8 cellular contexts compared by ENCODE assay signal in the genomic region with DNA sequence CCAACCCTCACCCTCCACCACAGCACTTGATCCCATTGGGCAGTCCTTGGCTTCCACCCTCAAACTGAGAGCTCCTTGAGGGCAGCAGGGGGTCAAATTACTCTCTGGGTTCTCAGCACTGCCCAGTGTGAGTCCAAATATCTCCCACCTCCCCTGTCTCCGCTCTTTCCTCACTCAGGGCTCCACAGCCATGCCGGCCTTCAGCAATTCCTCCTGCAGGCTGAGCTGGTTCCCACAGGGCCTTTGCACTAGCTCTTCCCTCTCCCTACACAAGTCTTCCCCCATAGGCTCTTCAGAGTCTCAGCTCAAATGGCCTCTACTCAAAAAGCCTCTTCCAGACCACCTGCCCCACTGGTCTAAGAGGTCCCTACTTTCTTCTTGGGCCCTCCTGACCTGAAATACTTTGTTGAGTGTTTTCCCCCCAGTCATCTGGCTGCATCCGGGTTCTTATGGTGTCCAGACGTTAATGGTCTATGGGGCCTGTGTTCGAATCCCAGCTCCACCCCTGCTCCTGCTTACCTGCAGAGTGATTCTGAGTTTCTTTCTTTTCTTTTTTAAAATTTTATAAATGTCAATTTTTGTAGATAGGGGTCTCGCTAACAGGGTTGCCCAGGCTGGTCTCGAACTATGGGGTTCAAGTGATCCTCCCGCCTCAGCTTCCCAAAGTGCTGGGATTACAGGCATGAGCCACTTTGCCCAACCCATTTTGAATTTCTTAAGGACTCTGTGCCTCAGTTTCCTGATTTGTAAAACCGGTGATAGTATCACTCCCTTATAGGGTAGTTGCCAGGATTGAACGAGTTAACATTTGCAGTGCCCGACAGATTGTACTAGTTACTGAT. TPM values are rescaled to one million over a fixed set of nuclear protein-coding genes. Genes with fewer than 3 reads are reported as not detected.
DNase-seq lines count a peak whose midpoint lies in the region; ATAC-seq and TF ChIP-seq lines count a peak whose summit lies in the region.

No MANE protein-coding gene starts in this region.

- H3K27ac Mint-ChIP-seq in chondrocyte (ENCODE audit: unreplicated experiment) = no peak overlapping the region

- H3K9me3 Mint-ChIP-seq in chondrocyte (ENCODE audit: low read depth) = peaks cover 3% of the 10 kb centered on the region

- 70% methylated on average over 11 of the region's 11 CpGs for WGBS in heart right ventricle, 2 donors

- H3K9me3 ChIP-seq in heart right ventricle = peaks cover 0 to 12% (median 0%) of the 10 kb centered on the region in 11 donors
- H3K9me3 ChIP-seq in muscle layer of colon (ENCODE audit: low read length) = no peaks in the 10 kb centered on the region

- TF ChIP-seq CTCF in heart right ventricle (IDR thresholded peaks at IDR 0.05) = no peak
- no peak for TF ChIP-seq CTCF in chondrocyte (IDR thresholded peaks at IDR 0.05)

- H3K4me3 ChIP-seq in heart right ventricle = peak overlapping the region; percentile 70 to 97 (median 86)
- peak overlapping the region; percentile 57 to 100 for H3K4me3 ChIP-seq in muscle layer of colon (ENCODE audit: low read depth in 1 of 2, low read length in 2 of 2)

- H3K27ac ChIP-seq in heart right ventricle (peak overlapping the region; percentile 88 to 100 (median 96)), muscle layer of colon (ENCODE audit: low read depth, low read length) (peak overlapping the region; percentile 82)

- intact Hi-C loops in heart right ventricle (cut with DNase I) (loop anchor here in 6 of 10 donors (5.0 to 10.0 kb wide), 4 partner anchors 52 to 78 kb away; no protein-coding TSS in a partner anchor), left ventricle myocardium superior (cut with micrococcal nuclease) (no loop called here)

- ATAC-seq in heart right ventricle = no peak
- no peak for ATAC-seq in left ventricle myocardium superior
- no peak for ATAC-seq in GM21723 (IDR thresholded peaks at IDR 0.05; ENCODE audit: unreplicated experiment)

- H3K9ac ChIP-seq in muscle layer of colon (ENCODE audit: low read length) = peak overlapping the region; percentile 70

- H3K36me3 ChIP-seq in heart right ventricle = no peaks in the 10 kb centered on the region
- H3K36me3 ChIP-seq in muscle layer of colon (ENCODE audit: insufficient read depth, low read length) = no peaks in the 10 kb centered on the region

- H3K4me1 ChIP-seq in heart right ventricle (peaks cover 0 to 45% (median 30%) of the 10 kb centered on the region in 9 donors), muscle layer of colon (ENCODE audit: insufficient read depth, low read length) (peaks cover 33% of the 10 kb centered on the region)

- peaks cover 42% of the 10 kb centered on the region for H3K4me1 Mint-ChIP-seq in chondrocyte (ENCODE audit: low read depth)

- H3K27me3 Mint-ChIP-seq in chondrocyte (ENCODE audit: low read depth) = no peaks in the 10 kb centered on the region

- peak overlapping the region; percentile 87 for H3K4me3 Mint-ChIP-seq in chondrocyte (ENCODE audit: unreplicated experiment)

- DNase-seq in heart right ventricle = no peak
- no peak for DNase-seq in left ventricle myocardium superior
- no peak for DNase-seq in chondrocyte (ENCODE audit: low spot score)
- no peak for DNase-seq in mucosa of gallbladder (ENCODE audit: low spot score)
- DNase-seq in RKO (ENCODE audit: low spot score) = no peak
- no peak for DNase-seq in SIG-M5 treated with dmso at 0.1 percent for 504 hours (lab: John Stamatoyannopoulos, UW; ENCODE audit: unreplicated experiment)

- H3K36me3 Mint-ChIP-seq in chondrocyte (ENCODE audit: low read depth) = no peaks in the 10 kb centered on the region

- peaks cover 0 to 12% (median 0%) of the 10 kb centered on the region in 7 donors for H3K27me3 ChIP-seq in heart right ventricle
- no peaks in the 10 kb centered on the region for H3K27me3 ChIP-seq in muscle layer of colon (ENCODE audit: control insufficient read depth in 1 of 2, insufficient read depth in 2 of 2, low read length in 2 of 2)

RNA-seq across cellular contexts. Expression of a gene that starts 1.0 kb away (rescaled TPM):
- total RNA-seq in heart right ventricle = 10 to 100 TPM in 4 of 10 donors, 1 to 10 TPM in 6; 5.0 to 28.9 (median 9.7) TPM
- 10 to 100 TPM; 10.0 to 10.2 TPM for polyA plus RNA-seq in heart right ventricle
- total RNA-seq in left ventricle myocardium superior = 9.8 TPM
- 30.1 to 47.7 TPM (median 41.0 TPM) in 3 replicates for total RNA-seq in chondrocyte
- 74.2 TPM for total RNA-seq in mucosa of gallbladder

RNA-seq across cellular contexts. Expression of a gene that starts 44.2 kb away (rescaled TPM):
- 10 to 100 TPM; 33.5 to 46.3 (median 38.1) TPM for total RNA-seq in heart right ventricle
- 10 to 100 TPM; 36.1 to 57.1 TPM for polyA plus RNA-seq in heart right ventricle
- total RNA-seq in left ventricle myocardium superior = 34.2 TPM
- total RNA-seq in chondrocyte = 19.6 to 23.2 TPM (median 21.2 TPM) in 3 replicates
- total RNA-seq in mucosa of gallbladder = 72.0 TPM
